ENCODE assay signal across 23 cellular contexts in genomic region chr17:79520134-79520892, GRCh38.
"Had no signal": no experiment of that assay in that cellular context is flagged by ENCODE, and none has a peak within 500 bp of the region (broad histone marks: within the 10 kb centered on the region; RNA-seq: fewer than 3 reads in every experiment).

No MANE protein-coding gene starts in this region.

- DNase-seq: activated CD4-positive, alpha-beta T cell treated with anti-CD3 and anti-CD28 coated beads for 1 hour; activated CD8-positive, alpha-beta memory T cell treated with anti-CD3 and anti-CD28 coated beads, Interleukin-2, amount 50 U/mL, for 48 hours; activated naive CD4-positive, alpha-beta T cell; activated naive CD8-positive, alpha-beta T cell treated with anti-CD3 and anti-CD28 coated beads, Interleukin-2, amount 10 ng/mL, durations not matched to agents 7 days and 5 days; activated T-cell treated with anti-CD3 and anti-CD28 coated beads, Interleukin-2, amount 50 U/mL, for 4 hours; amniotic stem cell; cerebellar nuclear complex; cortex of kidney; erythroblast; foreskin keratinocyte; immature natural killer cell; naive B cell; sigmoid colon; stimulated activated CD4-positive, alpha-beta T cell treated with anti-CD3 and anti-CD28 coated beads, Interleukin-15, amount 100 ng/mL, for 24 hours; stimulated activated naive B cell treated with anti-CD40 and anti-IgM and Interleukin-4, amounts not matched to agents 10 μg/mL and 1 μg/mL and 100 μg/mL, for 72 hours; T-cell had no signal

- H3K4me1 ChIP-seq: foreskin keratinocyte, left lung had no signal

- H3K27me3 ChIP-seq: sigmoid colon had no signal

- H3K27ac Mint-ChIP-seq: activated naive CD8-positive, alpha-beta T cell treated with anti-CD3 and anti-CD28 coated beads, Interleukin-2, amount 10 ng/mL, durations not matched to agents 7 days and 5 days; activated T-helper 2 cell treated with anti-CD3 and anti-CD28 coated beads, Interferon-gamma antibody, Interleukin-2, Interleukin-4, amounts not matched to agents 10 μg/mL and 5 μg/mL and 100 μg/mL, durations not matched to agents 14 hours and 24 hours and 36 hours; immature natural killer cell; naive B cell; stimulated activated naive B cell treated with anti-CD40 and anti-IgM and Interleukin-4, amounts not matched to agents 10 μg/mL and 1 μg/mL and 100 μg/mL, for 72 hours; T-cell; T-helper 2 cell treated with Interferon-gamma antibody and Interleukin-4, amounts not matched to agents 5 μg/mL and 100 μg/mL, for 36 hours; type B pancreatic cell had no signal

- H3K4me3 Mint-ChIP-seq: activated naive CD8-positive, alpha-beta T cell treated with anti-CD3 and anti-CD28 coated beads, Interleukin-2, amount 10 ng/mL, durations not matched to agents 7 days and 5 days; activated T-cell treated with anti-CD3 and anti-CD28 coated beads, Interleukin-2, amount 50 U/mL, for 4 hours; immature natural killer cell; naive B cell; stimulated activated naive B cell treated with anti-CD40 and anti-IgM and Interleukin-4, amounts not matched to agents 10 μg/mL and 1 μg/mL and 100 μg/mL, for 72 hours; T-cell; T-helper 2 cell treated with Interferon-gamma antibody and Interleukin-4, amounts not matched to agents 5 μg/mL and 100 μg/mL, for 36 hours; type B pancreatic cell had no signal

- H3K9me3 ChIP-seq: left lung, sigmoid colon, thoracic aorta had no signal

- H3K4me1 Mint-ChIP-seq: activated naive CD8-positive, alpha-beta T cell treated with anti-CD3 and anti-CD28 coated beads, Interleukin-2, amount 10 ng/mL, durations not matched to agents 7 days and 5 days; naive B cell; T-cell had no signal

- H3K4me3 ChIP-seq: left lung, lung, sigmoid colon, smooth muscle cell, thoracic aorta had no signal

- H3K4me2 ChIP-seq: smooth muscle cell had no signal

- H3K36me3 ChIP-seq: left lung, thoracic aorta had no signal

- H3K9me3 Mint-ChIP-seq: activated naive CD8-positive, alpha-beta T cell treated with anti-CD3 and anti-CD28 coated beads, Interleukin-2, amount 10 ng/mL, durations not matched to agents 7 days and 5 days; activated T-cell treated with anti-CD3 and anti-CD28 coated beads, Interleukin-2, amount 50 U/mL, for 4 hours; activated T-helper 2 cell treated with anti-CD3 and anti-CD28 coated beads, Interferon-gamma antibody, Interleukin-2, Interleukin-4, amounts not matched to agents 10 μg/mL and 5 μg/mL and 100 μg/mL, durations not matched to agents 14 hours and 24 hours and 36 hours; immature natural killer cell; naive B cell; stimulated activated naive B cell treated with anti-CD40 and anti-IgM and Interleukin-4, amounts not matched to agents 10 μg/mL and 1 μg/mL and 100 μg/mL, for 72 hours; T-cell; T-helper 2 cell treated with Interferon-gamma antibody and Interleukin-4, amounts not matched to agents 5 μg/mL and 100 μg/mL, for 36 hours; type B pancreatic cell had no signal

- H3K36me3 Mint-ChIP-seq: activated naive CD8-positive, alpha-beta T cell treated with anti-CD3 and anti-CD28 coated beads, Interleukin-2, amount 10 ng/mL, durations not matched to agents 7 days and 5 days; immature natural killer cell; naive B cell; stimulated activated naive B cell treated with anti-CD40 and anti-IgM and Interleukin-4, amounts not matched to agents 10 μg/mL and 1 μg/mL and 100 μg/mL, for 72 hours; T-cell; type B pancreatic cell had no signal

- H3K27ac ChIP-seq: foreskin keratinocyte, left lung, sigmoid colon, thoracic aorta had no signal
